Comparison of ENCODE assay signal across 17 cellular contexts in the genomic region with DNA sequence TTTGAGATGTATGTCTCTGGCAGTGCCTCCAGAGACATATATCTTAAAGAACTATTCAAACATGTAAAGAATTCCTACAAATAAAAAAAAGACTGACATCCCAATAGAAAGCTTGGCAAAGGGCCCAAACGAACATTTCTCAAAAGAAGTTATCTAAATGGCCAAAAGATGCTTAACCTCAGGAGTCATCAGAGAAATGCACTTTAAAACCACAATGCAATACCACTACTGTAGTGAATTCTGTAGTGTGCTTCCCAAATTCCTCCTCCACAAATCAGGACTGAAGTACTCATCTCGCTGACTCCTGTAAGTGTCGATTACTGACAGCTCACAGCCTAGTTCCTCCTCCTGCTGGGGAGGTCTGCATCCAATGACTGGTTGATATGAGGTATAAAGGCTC.
"Had no signal": no experiment of that assay in that cellular context is flagged by ENCODE, and none has a peak within 500 bp of the region (broad histone marks: within the 10 kb centered on the region; RNA-seq: fewer than 3 reads in every experiment).

No MANE protein-coding gene starts in this region.

- H3K4me3 Mint-ChIP-seq: activated CD8-positive, alpha-beta memory T cell treated with anti-CD3 and anti-CD28 coated beads, Interleukin-2, amount 10 ng/mL, durations not matched to agents 7 days and 5 days; activated naive CD8-positive, alpha-beta T cell; activated T-cell treated with anti-CD3 and anti-CD28 coated beads, Interleukin-2, amount 50 U/mL, for 4 hours; effector memory CD8-positive, alpha-beta T cell; naive thymus-derived CD4-positive, alpha-beta T cell; stimulated activated memory B cell treated with anti-CD40 and anti-IgM and Interleukin-4, amounts not matched to agents 10 μg/mL and 1 μg/mL and 100 μg/mL, for 72 hours had no signal

- H3K9me3 ChIP-seq: colonic mucosa, right atrium auricular region, tibial artery had no signal

- H3K27ac Mint-ChIP-seq: activated CD8-positive, alpha-beta memory T cell treated with anti-CD3 and anti-CD28 coated beads, Interleukin-2, amount 10 ng/mL, durations not matched to agents 7 days and 5 days; activated naive CD8-positive, alpha-beta T cell; effector memory CD8-positive, alpha-beta T cell; naive thymus-derived CD4-positive, alpha-beta T cell; stimulated activated memory B cell treated with anti-CD40 and anti-IgM and Interleukin-4, amounts not matched to agents 10 μg/mL and 1 μg/mL and 100 μg/mL, for 72 hours had no signal

- H3K27ac ChIP-seq: cardiac muscle cell, colonic mucosa, right atrium auricular region, tibial artery had no signal

- H3K36me3 ChIP-seq: cardiac muscle cell, colonic mucosa, right atrium auricular region, tibial artery had no signal

- H3K9me3 Mint-ChIP-seq: activated T-cell treated with anti-CD3 and anti-CD28 coated beads, Interleukin-2, amount 50 U/mL, for 4 hours; effector memory CD8-positive, alpha-beta T cell; naive thymus-derived CD4-positive, alpha-beta T cell; stimulated activated memory B cell treated with anti-CD40 and anti-IgM and Interleukin-4, amounts not matched to agents 10 μg/mL and 1 μg/mL and 100 μg/mL, for 72 hours had no signal

- H3K4me3 ChIP-seq: cardiac muscle cell, colonic mucosa, lung, right atrium auricular region, tibial artery had no signal

- DNase-seq: activated CD4-positive, alpha-beta T cell treated with anti-CD3 and anti-CD28 coated beads for 1 hour; activated CD4-positive, alpha-beta T cell treated with anti-CD3 and anti-CD28 coated beads, Interleukin-2, amount 50 U/mL, for 48 hours; activated CD8-positive, alpha-beta memory T cell treated with anti-CD3 and anti-CD28 coated beads, Interleukin-2, amount 10 ng/mL, durations not matched to agents 7 days and 5 days; activated gamma-delta T cell; activated T-cell treated with anti-CD3 and anti-CD28 coated beads, Interleukin-2, amount 50 U/mL, for 4 hours; effector memory CD8-positive, alpha-beta T cell; left colon; naive thymus-derived CD4-positive, alpha-beta T cell; small intestine; T-helper 9 cell; tibial artery had no signal

- H3K36me3 Mint-ChIP-seq: activated CD8-positive, alpha-beta memory T cell treated with anti-CD3 and anti-CD28 coated beads, Interleukin-2, amount 10 ng/mL, durations not matched to agents 7 days and 5 days; activated naive CD8-positive, alpha-beta T cell; naive thymus-derived CD4-positive, alpha-beta T cell; stimulated activated memory B cell treated with anti-CD40 and anti-IgM and Interleukin-4, amounts not matched to agents 10 μg/mL and 1 μg/mL and 100 μg/mL, for 72 hours had no signal

- H3K27me3 ChIP-seq: cardiac muscle cell, colonic mucosa, right atrium auricular region, tibial artery had no signal

- H3K4me1 ChIP-seq: colonic mucosa, right atrium auricular region, tibial artery had no signal

- H3K4me1 Mint-ChIP-seq: activated CD8-positive, alpha-beta memory T cell treated with anti-CD3 and anti-CD28 coated beads, Interleukin-2, amount 10 ng/mL, durations not matched to agents 7 days and 5 days; naive thymus-derived CD4-positive, alpha-beta T cell; stimulated activated memory B cell treated with anti-CD40 and anti-IgM and Interleukin-4, amounts not matched to agents 10 μg/mL and 1 μg/mL and 100 μg/mL, for 72 hours had no signal

- ATAC-seq: activated CD8-positive, alpha-beta memory T cell treated with anti-CD3 and anti-CD28 coated beads, Interleukin-2, amount 10 ng/mL, durations not matched to agents 7 days and 5 days; activated T-cell treated with anti-CD3 and anti-CD28 coated beads, Interleukin-2, amount 50 U/mL, for 4 hours; effector memory CD8-positive, alpha-beta T cell; left colon; naive thymus-derived CD4-positive, alpha-beta T cell; stimulated activated memory B cell treated with anti-CD40 and anti-IgM and Interleukin-4, amounts not matched to agents 10 μg/mL and 1 μg/mL and 100 μg/mL, for 72 hours had no signal

- H3K27me3 Mint-ChIP-seq: activated CD8-positive, alpha-beta memory T cell treated with anti-CD3 and anti-CD28 coated beads, Interleukin-2, amount 10 ng/mL, durations not matched to agents 7 days and 5 days; activated naive CD8-positive, alpha-beta T cell; effector memory CD8-positive, alpha-beta T cell; stimulated activated memory B cell treated with anti-CD40 and anti-IgM and Interleukin-4, amounts not matched to agents 10 μg/mL and 1 μg/mL and 100 μg/mL, for 72 hours had no signal
